In the genomic region with DNA sequence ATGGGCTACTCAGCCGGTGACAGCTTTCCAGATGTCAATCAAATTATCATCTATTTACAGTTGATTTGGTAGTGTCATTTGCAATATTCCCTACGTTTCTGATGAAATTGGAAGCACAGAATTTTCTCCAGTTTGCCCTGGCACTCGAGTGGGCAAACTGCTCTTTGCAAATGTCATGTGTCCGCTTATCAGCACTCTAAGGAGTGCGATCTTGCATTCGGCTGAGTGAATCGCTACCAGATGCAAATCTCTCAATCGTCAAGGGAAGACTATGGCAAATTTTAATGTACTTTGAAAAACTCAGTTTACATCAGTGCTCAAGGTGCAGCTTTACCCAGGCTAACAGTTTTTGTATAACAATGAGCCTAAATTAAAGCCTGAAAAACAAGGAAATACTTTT, we compare ENCODE assay signal across 25 cellular contexts.
"Had no signal": no experiment of that assay in that cellular context is flagged by ENCODE, and none has a peak within 500 bp of the region (broad histone marks: within the 10 kb centered on the region; RNA-seq: fewer than 3 reads in every experiment).

No MANE protein-coding gene starts in this region.

- H3K27ac Mint-ChIP-seq: dendritic cell treated with granulocyte-macrophage colony-stimulating factor and Interleukin-4, amounts not matched to agents 40 ng/mL and 50 ng/mL, for 4 days; mesothelial cell of epicardium; naive B cell; natural killer cell treated with Interleukin-12 subunit alpha and Interleukin-12 subunit beta and Interleukin-15 and Interleukin-18, amount 100 ng/mL, for 72 hours; stimulated activated effector memory CD8-positive, alpha-beta T cell treated with anti-CD3 and anti-CD28 coated beads, Interleukin-12 subunit alpha, Interleukin-12 subunit beta, amount 100 ng/mL, for 72 hours had no signal

- H3K9me3 Mint-ChIP-seq: dendritic cell treated with granulocyte-macrophage colony-stimulating factor and Interleukin-4, amounts not matched to agents 40 ng/mL and 50 ng/mL, for 4 days; mesothelial cell of epicardium; naive B cell; natural killer cell treated with Interleukin-12 subunit alpha and Interleukin-12 subunit beta and Interleukin-15 and Interleukin-18, amount 100 ng/mL, for 72 hours; stimulated activated effector memory CD8-positive, alpha-beta T cell treated with anti-CD3 and anti-CD28 coated beads, Interleukin-12 subunit alpha, Interleukin-12 subunit beta, amount 100 ng/mL, for 72 hours had no signal

- H3K36me3 Mint-ChIP-seq: mesothelial cell of epicardium; naive B cell; natural killer cell treated with Interleukin-12 subunit alpha and Interleukin-12 subunit beta and Interleukin-15 and Interleukin-18, amount 100 ng/mL, for 72 hours; stimulated activated effector memory CD8-positive, alpha-beta T cell treated with anti-CD3 and anti-CD28 coated beads, Interleukin-12 subunit alpha, Interleukin-12 subunit beta, amount 100 ng/mL, for 72 hours had no signal

- H3K27me3 Mint-ChIP-seq: dendritic cell treated with granulocyte-macrophage colony-stimulating factor and Interleukin-4, amounts not matched to agents 40 ng/mL and 50 ng/mL, for 4 days; naive B cell; natural killer cell treated with Interleukin-12 subunit alpha and Interleukin-12 subunit beta and Interleukin-15 and Interleukin-18, amount 100 ng/mL, for 72 hours had no signal

- H3K27me3 ChIP-seq: colonic mucosa, esophagus muscularis mucosa, foreskin keratinocyte, left lung, sigmoid colon, stomach, thyroid gland, vagina had no signal

- H3K36me3 ChIP-seq: colonic mucosa, esophagus muscularis mucosa, left lung, prostate gland, sigmoid colon, stomach, thyroid gland, vagina had no signal

- H3K9me3 ChIP-seq: colonic mucosa, esophagus muscularis mucosa, left lung, mucosa of descending colon, prostate gland, sigmoid colon, stomach, thyroid gland, vagina had no signal

- H3K4me3 ChIP-seq: colonic mucosa, esophagus muscularis mucosa, left lung, mucosa of descending colon, prostate gland, sigmoid colon, stomach, thyroid gland, vagina had no signal

- H3K4me1 Mint-ChIP-seq: naive B cell; stimulated activated effector memory CD8-positive, alpha-beta T cell treated with anti-CD3 and anti-CD28 coated beads, Interleukin-12 subunit alpha, Interleukin-12 subunit beta, amount 100 ng/mL, for 72 hours had no signal

- DNase-seq: colonic mucosa; effector memory CD4-positive, alpha-beta T cell; foreskin keratinocyte; hypothalamus; left cardiac atrium; left lung; mesenchymal stem cell; mucosa of descending colon; naive B cell; nucleus accumbens; right cardiac atrium; sigmoid colon; stimulated activated CD4-positive, alpha-beta T cell treated with anti-CD3 and anti-CD28 coated beads, Interleukin-2, amount 100 ng/mL, for 24 hours; stimulated activated CD4-positive, alpha-beta T cell treated with anti-CD3 and anti-CD28 coated beads, Interleukin-4, amount 100 ng/mL, for 24 hours; stimulated activated naive CD4-positive, alpha-beta T cell treated with Interleukin-2 at 50 U/mL for 16 hours; stomach; thyroid gland; trophoblast cell had no signal

- H3K27ac ChIP-seq: colonic mucosa, esophagus muscularis mucosa, foreskin keratinocyte, left lung, prostate gland, sigmoid colon, stomach, thyroid gland, vagina had no signal

- H3K4me3 Mint-ChIP-seq: dendritic cell treated with granulocyte-macrophage colony-stimulating factor and Interleukin-4, amounts not matched to agents 40 ng/mL and 50 ng/mL, for 4 days; mesothelial cell of epicardium; naive B cell; natural killer cell treated with Interleukin-12 subunit alpha and Interleukin-12 subunit beta and Interleukin-15 and Interleukin-18, amount 100 ng/mL, for 72 hours; stimulated activated effector memory CD8-positive, alpha-beta T cell treated with anti-CD3 and anti-CD28 coated beads, Interleukin-12 subunit alpha, Interleukin-12 subunit beta, amount 100 ng/mL, for 72 hours had no signal

- ATAC-seq: foreskin keratinocyte; left cardiac atrium; left lung; mucosa of descending colon; natural killer cell treated with Interleukin-12 subunit alpha and Interleukin-12 subunit beta and Interleukin-15 and Interleukin-18, amount 100 ng/mL, for 72 hours; right cardiac atrium; stimulated activated effector memory CD8-positive, alpha-beta T cell treated with anti-CD3 and anti-CD28 coated beads, Interleukin-12 subunit alpha, Interleukin-12 subunit beta, amount 100 ng/mL, for 72 hours had no signal

- H3K4me1 ChIP-seq: colonic mucosa, foreskin keratinocyte, left lung, prostate gland, thyroid gland, vagina had no signal
